In the genomic region with DNA sequence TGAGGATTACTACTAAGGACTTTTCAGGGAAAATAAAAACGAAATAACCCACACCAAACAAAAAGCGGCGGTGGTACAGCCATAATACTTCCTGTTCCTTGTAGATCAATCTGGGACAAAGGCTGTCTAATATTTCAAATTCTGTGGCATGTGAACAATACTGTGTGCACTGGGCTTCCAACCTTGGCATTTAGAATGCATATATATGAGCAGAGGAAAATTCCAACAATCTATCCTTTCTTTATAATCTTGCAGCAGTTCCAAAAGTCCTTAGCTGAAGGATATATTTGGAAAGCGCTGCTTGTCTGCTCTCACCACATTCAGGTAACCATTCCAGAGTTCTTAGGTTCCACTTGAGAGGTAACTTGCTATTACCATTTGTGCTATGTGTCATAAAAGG, we compare ENCODE assay signal across 21 cellular contexts.
DNase-seq lines count a peak whose midpoint lies in the region; ATAC-seq and TF ChIP-seq lines count a peak whose summit lies in the region.
"Had no signal": no experiment of that assay in that cellular context is flagged by ENCODE, and none has a peak within 500 bp of the region (broad histone marks: within the 10 kb centered on the region; RNA-seq: fewer than 3 reads in every experiment).

No MANE protein-coding gene starts in this region.

- peak; percentile 84 for TF ChIP-seq EP300 in Ishikawa (IDR thresholded peaks at IDR 0.05; ENCODE audit: borderline replicate concordance)

- H3K79me1 ChIP-seq in mesenchymal stem cell (replicated peaks; ENCODE audit: low read length, poor library complexity, severe bottlenecking), result peaks cover 14% of the 10 kb centered on the region

- no peaks in the 10 kb centered on the region for H3K27me3 ChIP-seq in ACC112 (ENCODE audit: insufficient read depth, low read length)
- no peaks in the 10 kb centered on the region for H3K27me3 ChIP-seq in mesenchymal stem cell (ENCODE audit: control insufficient read depth in 1 of 2, insufficient read depth in 1 of 2, low read length in 2 of 2)
- H3K27me3 ChIP-seq in body of pancreas, result no peaks in the 10 kb centered on the region

- no peak for TF ChIP-seq RAD21 in Ishikawa (IDR thresholded peaks at IDR 0.05; ENCODE audit: low read depth)

- H2BK5ac ChIP-seq in mesenchymal stem cell (ENCODE audit: low read depth, low read length, poor library complexity, severe bottlenecking), result peak overlapping the region; percentile 10

- H2BK15ac ChIP-seq in mesenchymal stem cell (ENCODE audit: low read depth, poor library complexity, severe bottlenecking), result no peak overlapping the region

- DNase-seq in dermis blood vessel endothelial cell (peak; percentile 40), mesenchymal stem cell (no peak), body of pancreas (no peak)
- DNase-seq in activated T-cell treated with anti-CD3 and anti-CD28 coated beads, Interleukin-2, amount 50 U/mL, for 4 hours, result no peak
- DNase-seq: activated CD4-positive, alpha-beta T cell treated with anti-CD3 and anti-CD28 coated beads, Interleukin-2, amount 10 ng/mL, durations not matched to agents 7 days and 5 days; activated CD8-positive, alpha-beta memory T cell treated with anti-CD3 and anti-CD28 coated beads, Interleukin-2, amount 50 U/mL, for 4 hours; activated gamma-delta T cell; CD4-positive, alpha-beta T cell; cerebellar nuclear complex; effector memory CD8-positive, alpha-beta T cell; hypothalamus; kidney; NCI-H2029 treated with DMSO at 0.1 percent for 48 hours; T-cell had no signal

- H3K36me3 ChIP-seq in ACC112 (ENCODE audit: insufficient read depth, low read length) (no peaks in the 10 kb centered on the region), mesenchymal stem cell (ENCODE audit: control insufficient read depth in 1 of 2, insufficient read depth in 2 of 2, low read depth in 1 of 2, low read length in 2 of 2) (no peaks in the 10 kb centered on the region), body of pancreas (replicated peaks in 1 of 2; ENCODE audit: insufficient read depth in 1 of 2, low read depth in 2 of 2) (no peaks in the 10 kb centered on the region)
- H3K36me3 ChIP-seq: prostate gland had no signal

- no peak overlapping the region for H3K4me2 ChIP-seq in mesenchymal stem cell (ENCODE audit: low read length, poor library complexity, severe bottlenecking)
- H3K4me2 ChIP-seq: KMS-11 had no signal

- H3K9me3 Mint-ChIP-seq in activated T-cell treated with anti-CD3 and anti-CD28 coated beads, Interleukin-2, amount 50 U/mL, for 4 hours, result no peaks in the 10 kb centered on the region
- H3K9me3 Mint-ChIP-seq: CD4-positive, alpha-beta T cell had no signal

- H3K23ac ChIP-seq in mesenchymal stem cell (ENCODE audit: low read length in 2 of 2), result no peak overlapping the region

- no peak overlapping the region for H3K14ac ChIP-seq in mesenchymal stem cell (ENCODE audit: low read length in 2 of 2)

- no peak overlapping the region for H2AK5ac ChIP-seq in mesenchymal stem cell (ENCODE audit: low read length, severe bottlenecking)

- peaks cover 45% of the 10 kb centered on the region for H3K4me1 ChIP-seq in ACC112 (ENCODE audit: control insufficient read depth, insufficient read depth, low read length, unreplicated experiment)
- peaks cover 4% of the 10 kb centered on the region for H3K4me1 ChIP-seq in mesenchymal stem cell (ENCODE audit: control insufficient read depth, insufficient read depth, low read depth, low read length)
- peaks cover 15% of the 10 kb centered on the region for H3K4me1 ChIP-seq in body of pancreas
- H3K4me1 ChIP-seq: prostate gland had no signal

- no peak overlapping the region for H2BK12ac ChIP-seq in mesenchymal stem cell (ENCODE audit: low read length in 2 of 2)

- H2BK120ac ChIP-seq in mesenchymal stem cell (ENCODE audit: low read depth, low read length), result no peak overlapping the region

- H3K27me3 Mint-ChIP-seq in activated T-cell treated with anti-CD3 and anti-CD28 coated beads, Interleukin-2, amount 50 U/mL, for 4 hours (ENCODE audit: low read depth), result peaks cover 3% of the 10 kb centered on the region
- H3K27me3 Mint-ChIP-seq: activated CD4-positive, alpha-beta T cell treated with anti-CD3 and anti-CD28 coated beads, Interleukin-2, amount 10 ng/mL, durations not matched to agents 7 days and 5 days; CD4-positive, alpha-beta T cell; effector memory CD8-positive, alpha-beta T cell had no signal

- H2AFZ ChIP-seq in ACC112 (ENCODE audit: low read length, unreplicated experiment) (no peak overlapping the region), mesenchymal stem cell (ENCODE audit: low read depth, low read length) (no peak overlapping the region)

- peak overlapping the region; percentile 60 for H3K9ac ChIP-seq in mesenchymal stem cell (ENCODE audit: low read length)
- H3K9ac ChIP-seq: KMS-11 had no signal

- no peak overlapping the region for H3K4ac ChIP-seq in mesenchymal stem cell (ENCODE audit: low read depth in 1 of 2, low read length in 2 of 2)

- H3K4me1 Mint-ChIP-seq in activated T-cell treated with anti-CD3 and anti-CD28 coated beads, Interleukin-2, amount 50 U/mL, for 4 hours (ENCODE audit: low read depth), result no peaks in the 10 kb centered on the region
- H3K4me1 Mint-ChIP-seq: T-cell had no signal

- peaks cover 5% of the 10 kb centered on the region for H3K79me2 ChIP-seq in ACC112 (ENCODE audit: control insufficient read depth, insufficient read depth, low read length, unreplicated experiment)

- ATAC-seq in HG02610 (IDR thresholded peaks at IDR 0.05; ENCODE audit: unreplicated experiment) (no peak), GM21526 (IDR thresholded peaks at IDR 0.05; ENCODE audit: low FRiP score, unreplicated experiment) (no peak), body of pancreas (no peak)
- ATAC-seq in activated T-cell treated with anti-CD3 and anti-CD28 coated beads, Interleukin-2, amount 50 U/mL, for 4 hours, result no peak
- ATAC-seq: effector memory CD8-positive, alpha-beta T cell; T-cell had no signal

- peak overlapping the region; percentile 40 for H3K27ac ChIP-seq in ACC112 (ENCODE audit: low read depth, low read length)
- no peak overlapping the region for H3K27ac ChIP-seq in mesenchymal stem cell (ENCODE audit: low read length, poor library complexity, severe bottlenecking)
- H3K27ac ChIP-seq in body of pancreas, result no peak overlapping the region
- H3K27ac ChIP-seq: KMS-11, prostate gland had no signal

- H3K4me3 ChIP-seq in ACC112 (ENCODE audit: low read depth, low read length) (peak overlapping the region; percentile 70), mesenchymal stem cell (ENCODE audit: insufficient read depth in 1 of 2, low read depth in 1 of 2, low read length in 2 of 2) (peak overlapping the region in 1 of 2 experiments; percentile 56), body of pancreas (no peak overlapping the region)
- H3K4me3 ChIP-seq: prostate gland had no signal

- H3K18ac ChIP-seq in mesenchymal stem cell (ENCODE audit: low read depth in 1 of 2, low read length in 2 of 2), result no peak overlapping the region

- WGBS in mesenchymal stem cell, result 86% methylated on average over 3 of the region's 4 CpGs
- WGBS in body of pancreas, 2 donors, result 57 to 69% methylated on average over 4 of the region's 4 CpGs

- intact Hi-C loops in body of pancreas (cut with DNase I), result no loop called here

- H3K9me3 ChIP-seq in mesenchymal stem cell (ENCODE audit: control insufficient read depth, low read length) (no peaks in the 10 kb centered on the region), body of pancreas (no peaks in the 10 kb centered on the region)
- H3K9me3 ChIP-seq: prostate gland had no signal

- no peak for TF ChIP-seq POLR2A in body of pancreas (IDR thresholded peaks at IDR 0.05)

- H4K91ac ChIP-seq in mesenchymal stem cell (ENCODE audit: low read length), result no peak overlapping the region

- H4K8ac ChIP-seq in mesenchymal stem cell (ENCODE audit: low read length), result no peak overlapping the region

- no peaks in the 10 kb centered on the region for H3K36me3 Mint-ChIP-seq in activated T-cell treated with anti-CD3 and anti-CD28 coated beads, Interleukin-2, amount 50 U/mL, for 4 hours (ENCODE audit: insufficient read depth)
- H3K36me3 Mint-ChIP-seq: T-cell had no signal

- H3K4me3 Mint-ChIP-seq in activated T-cell treated with anti-CD3 and anti-CD28 coated beads, Interleukin-2, amount 50 U/mL, for 4 hours, result no peak overlapping the region
- H3K4me3 Mint-ChIP-seq: activated CD4-positive, alpha-beta T cell treated with anti-CD3 and anti-CD28 coated beads, Interleukin-2, amount 10 ng/mL, durations not matched to agents 7 days and 5 days; CD4-positive, alpha-beta T cell; effector memory CD8-positive, alpha-beta T cell; neural crest cell; T-cell had no signal

- TF ChIP-seq CTCF in body of pancreas (IDR thresholded peaks at IDR 0.05), result no peak

TF ChIP-seq in Ishikawa, 13 proteins besides CTCF, POLR2A, EP300 and RAD21 (continues in another document):
- TF ChIP-seq, protein P1, sequence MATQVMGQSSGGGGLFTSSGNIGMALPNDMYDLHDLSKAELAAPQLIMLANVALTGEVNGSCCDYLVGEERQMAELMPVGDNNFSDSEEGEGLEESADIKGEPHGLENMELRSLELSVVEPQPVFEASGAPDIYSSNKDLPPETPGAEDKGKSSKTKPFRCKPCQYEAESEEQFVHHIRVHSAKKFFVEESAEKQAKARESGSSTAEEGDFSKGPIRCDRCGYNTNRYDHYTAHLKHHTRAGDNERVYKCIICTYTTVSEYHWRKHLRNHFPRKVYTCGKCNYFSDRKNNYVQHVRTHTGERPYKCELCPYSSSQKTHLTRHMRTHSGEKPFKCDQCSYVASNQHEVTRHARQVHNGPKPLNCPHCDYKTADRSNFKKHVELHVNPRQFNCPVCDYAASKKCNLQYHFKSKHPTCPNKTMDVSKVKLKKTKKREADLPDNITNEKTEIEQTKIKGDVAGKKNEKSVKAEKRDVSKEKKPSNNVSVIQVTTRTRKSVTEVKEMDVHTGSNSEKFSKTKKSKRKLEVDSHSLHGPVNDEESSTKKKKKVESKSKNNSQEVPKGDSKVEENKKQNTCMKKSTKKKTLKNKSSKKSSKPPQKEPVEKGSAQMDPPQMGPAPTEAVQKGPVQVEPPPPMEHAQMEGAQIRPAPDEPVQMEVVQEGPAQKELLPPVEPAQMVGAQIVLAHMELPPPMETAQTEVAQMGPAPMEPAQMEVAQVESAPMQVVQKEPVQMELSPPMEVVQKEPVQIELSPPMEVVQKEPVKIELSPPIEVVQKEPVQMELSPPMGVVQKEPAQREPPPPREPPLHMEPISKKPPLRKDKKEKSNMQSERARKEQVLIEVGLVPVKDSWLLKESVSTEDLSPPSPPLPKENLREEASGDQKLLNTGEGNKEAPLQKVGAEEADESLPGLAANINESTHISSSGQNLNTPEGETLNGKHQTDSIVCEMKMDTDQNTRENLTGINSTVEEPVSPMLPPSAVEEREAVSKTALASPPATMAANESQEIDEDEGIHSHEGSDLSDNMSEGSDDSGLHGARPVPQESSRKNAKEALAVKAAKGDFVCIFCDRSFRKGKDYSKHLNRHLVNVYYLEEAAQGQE (IDR thresholded peaks at IDR 0.05; ENCODE audit: low read depth), result no peak
- peak; percentile 59 for TF ChIP-seq TCF12 (IDR thresholded peaks at IDR 0.05; ENCODE audit: low read depth)
- peak; percentile 83 for TF ChIP-seq TEAD4 (IDR thresholded peaks at IDR 0.05)
- no peak for TF ChIP-seq TAF1 (IDR thresholded peaks at IDR 0.05; ENCODE audit: low read depth)
- no peak for TF ChIP-seq ZBTB7A (IDR thresholded peaks at IDR 0.05; ENCODE audit: low read depth)
- TF ChIP-seq CREB1 (IDR thresholded peaks at IDR 0.05; ENCODE audit: low read depth), result no peak
- no peak for TF ChIP-seq EGR1 (IDR thresholded peaks at IDR 0.05)
- TF ChIP-seq NFIC (IDR thresholded peaks at IDR 0.05), result peak; percentile 55
